In genomic region chr1:168161459-168161858, GRCh38 we compare ENCODE assay signal across 27 cellular contexts. TPM values are rescaled to one million over a fixed set of nuclear protein-coding genes. Genes with fewer than 3 reads are reported as not detected.
DNase-seq lines count a peak whose midpoint lies in the region; ATAC-seq, FAIRE-seq and TF ChIP-seq lines count a peak whose summit lies in the region.
"Had no signal": no experiment of that assay in that cellular context is flagged by ENCODE, and none has a peak within 500 bp of the region (broad histone marks: within the 10 kb centered on the region; RNA-seq: fewer than 3 reads in every experiment).

No MANE protein-coding gene starts in this region.

- no peak overlapping the region for H3K4me3 ChIP-seq in HEK293 (ENCODE audit: low read depth, low read length)
- H3K4me3 ChIP-seq in fibroblast of the aortic adventitia (ENCODE audit: low read depth, low read length), result no peak overlapping the region
- H3K4me3 ChIP-seq: A549, stomach, upper lobe of left lung had no signal

- POLR2A ChIA-PET in HEK293 (lab: Yijun Ruan, JAX), result no interaction called here

- TF ChIP-seq CTCF in HEK293 (tag by site-specific recombination; IDR thresholded peaks at IDR 0.05) (no peak), fibroblast of the aortic adventitia (IDR thresholded peaks at IDR 0.05; ENCODE audit: insufficient read depth, low read length) (no peak)

- no peak for FAIRE-seq in GM12892 (lab: Jason Lieb, UNC)
- FAIRE-seq: A549, HepG2 had no signal

- no peak for TF ChIP-seq POLR2A in GM12892 (IDR thresholded peaks at IDR 0.05; ENCODE audit: low read depth, low read length)

- ATAC-seq in HG02610 (IDR thresholded peaks at IDR 0.05; ENCODE audit: unreplicated experiment), result no peak
- ATAC-seq in GM21367 (IDR thresholded peaks at IDR 0.05; ENCODE audit: unreplicated experiment), result no peak
- ATAC-seq: A549; activated naive CD4-positive, alpha-beta T cell treated with anti-CD3 and anti-CD28 coated beads, Interleukin-2, amount 50 U/mL, for 72 hours; activated T-cell treated with anti-CD3 and anti-CD28 coated beads, Interleukin-2, amount 50 U/mL, for 72 hours; foreskin keratinocyte; HepG2; left ventricle myocardium superior; natural killer cell; sciatic nerve; T-cell had no signal

- no peaks in the 10 kb centered on the region for H3K4me1 ChIP-seq in HEK293 (ENCODE audit: control insufficient read depth, insufficient read depth, low read length)
- H3K4me1 ChIP-seq: A549, foreskin keratinocyte, stomach, upper lobe of left lung had no signal

- CTCF ChIA-PET in HEK293 (lab: Yijun Ruan, JAX), result interaction anchor here (1.3 to 1.5 kb wide), 2 partner anchors 79 to 442 kb away, joined by 4 read pairs; no protein-coding TSS in a partner anchor

- no peaks in the 10 kb centered on the region for H3K9me3 ChIP-seq in HEK293 (ENCODE audit: control insufficient read depth, insufficient read depth, low read depth, low read length)

- H3K27ac ChIP-seq in HEK293 (ENCODE audit: extremely low read depth, low read depth, low read length), result no peak overlapping the region
- H3K27ac ChIP-seq: A549, foreskin keratinocyte, stomach, upper lobe of left lung had no signal

- peak; percentile 29 for DNase-seq in NCI-H1694 (lab: John Stamatoyannopoulos, UW)
- no peak for DNase-seq in NCI-H1694 treated with DMSO at 0.1 percent for 48 hours (lab: John Stamatoyannopoulos, UW)
- DNase-seq in OCI-M1 (lab: John Stamatoyannopoulos, UW), result peak; percentile 77
- peak; percentile 13 for DNase-seq in fibroblast of the aortic adventitia (ENCODE audit: low read depth)
- no peak for DNase-seq in GM12892 (ENCODE audit: insufficient read length)
- DNase-seq: activated CD4-positive, alpha-beta T cell treated with anti-CD3 and anti-CD28 coated beads for 48 hours; activated T-cell treated with anti-CD3 and anti-CD28 coated beads, Interleukin-2, amount 50 U/mL, for 72 hours; aorta; central memory CD4-positive, alpha-beta T cell; foreskin keratinocyte; immature natural killer cell; left ventricle myocardium superior; midbrain; natural killer cell; NCI-H1930; NCI-H524; Right ventricle myocardium superior; stomach; T-cell; upper lobe of left lung had no signal

- no peaks in the 10 kb centered on the region for H3K36me3 ChIP-seq in HEK293 (ENCODE audit: control insufficient read depth in 2 of 2, insufficient read depth in 1 of 2, low read length in 2 of 2)
- H3K36me3 ChIP-seq: stomach, upper lobe of left lung had no signal

TF ChIP-seq in HEK293, 187 proteins besides CTCF, POLR2A, EP300 and RAD21:
- no peak for TF ChIP-seq ZNF664 (tag by site-specific recombination; IDR thresholded peaks at IDR 0.05)
- TF ChIP-seq ZNF843 (tag by site-specific recombination; IDR thresholded peaks at IDR 0.05), result no peak
- peak; percentile 42; the same call in 1 of the 2 replicates for TF ChIP-seq ZFHX2 (tag by site-specific recombination; conservative IDR thresholded peaks at IDR 0.05)
- TF ChIP-seq ZBTB20 (tag by site-specific recombination; IDR thresholded peaks at IDR 0.05), result no peak
- no peak for TF ChIP-seq ZNF391 (tag by site-specific recombination; IDR thresholded peaks at IDR 0.05; ENCODE audit: borderline replicate concordance, low read depth)
- TF ChIP-seq ZNF76 (tag by site-specific recombination; IDR thresholded peaks at IDR 0.05; ENCODE audit: borderline replicate concordance, low read depth), result no peak
- TF ChIP-seq ZNF585B (tag by site-specific recombination; IDR thresholded peaks at IDR 0.05), result peak; percentile 95
- no peak for TF ChIP-seq ZNF777 (tag by site-specific recombination; IDR thresholded peaks at IDR 0.05; ENCODE audit: borderline replicate concordance)
- TF ChIP-seq EGR2 (tag by site-specific recombination; IDR thresholded peaks at IDR 0.05; ENCODE audit: low read depth), result peak; percentile 55
- TF ChIP-seq TRIM28 (IDR thresholded peaks at IDR 0.05; ENCODE audit: borderline replicate concordance, low read length), result peak; percentile 97

RNA-seq across cellular contexts. Expression of gene TIPRL, which starts 17.3 kb away (rescaled TPM):
- total RNA-seq in fibroblast of the aortic adventitia (ENCODE audit: low replicate concordance), result 30.7 and 41.7 TPM in 2 replicates
- polyA plus RNA-seq in GM12892 (2012; ENCODE audit: missing spikeins), result 37.1 TPM

RNA-seq across cellular contexts. Expression of gene GPR161, which starts 24.7 kb away (rescaled TPM):
- 7.0 and 12.3 TPM in 2 replicates for total RNA-seq in fibroblast of the aortic adventitia (ENCODE audit: low replicate concordance)
- 0.25 TPM for polyA plus RNA-seq in GM12892 (2012; ENCODE audit: missing spikeins)
- total RNA-seq: natural killer cell had no signal
- polyA plus RNA-seq: immature natural killer cell had no signal

Comparison
In these comparisons a context has a peak if more than half of its experiments do, and no peak if none do; other contexts are left out.
1. DNase-seq: peak in NCI-H1694 (single experiment), OCI-M1 (single experiment) and fibroblast of the aortic adventitia (single experiment); none in NCI-H1694 treated with DMSO at 0.1 percent for 48 hours (single experiment) and GM12892 (single experiment).